In genomic region chr9:93566408-93567270, GRCh38 we compare ENCODE assay signal across 8 cellular contexts. TPM values are rescaled to one million over a fixed set of nuclear protein-coding genes. Genes with fewer than 3 reads are reported as not detected.
DNase-seq lines count a peak whose midpoint lies in the region; ATAC-seq, FAIRE-seq and TF ChIP-seq lines count a peak whose summit lies in the region.

No MANE protein-coding gene starts in this region.

- H3K79me1 ChIP-seq in H9 (ENCODE audit: insufficient read depth, low read depth, low read length, poor library complexity, severe bottlenecking) = no peaks in the 10 kb centered on the region

- H2AFZ ChIP-seq in H9 (ENCODE audit: low read length) (no peak overlapping the region), neuron (ENCODE audit: low read depth, low read length) (peak overlapping the region; percentile 18)

- H2BK20ac ChIP-seq in H9 (ENCODE audit: low read depth, low read length, poor library complexity, severe bottlenecking) = no peak overlapping the region

- H3K27me3 ChIP-seq in H9 (ENCODE audit: insufficient read depth, low read length) (no peaks in the 10 kb centered on the region), foreskin keratinocyte (no peaks in the 10 kb centered on the region), neuron (ENCODE audit: insufficient read depth, low read length) (no peaks in the 10 kb centered on the region), subcutaneous abdominal adipose tissue (ENCODE audit: control insufficient read depth in 5 of 5, insufficient read depth in 4 of 5, low read length in 5 of 5) (no peaks in the 10 kb centered on the region)

- H3K9ac ChIP-seq in H9 (ENCODE audit: extremely low read depth, insufficient read length, low read length) (peak overlapping the region; percentile 46), subcutaneous abdominal adipose tissue (ENCODE audit: low read length in 5 of 5) (peak overlapping the region; percentile 85 to 99 (median 93))

- peak overlapping the region; percentile 65; the same call in 1 of the 2 replicates for H3K14ac ChIP-seq in H9 (ENCODE audit: insufficient read depth, low read length)

- H3K27ac ChIP-seq in H9 (ENCODE audit: insufficient read length, low read depth, low read length) (peak overlapping the region; percentile 7), foreskin keratinocyte (peak overlapping the region; percentile 52), subcutaneous abdominal adipose tissue (ENCODE audit: low read depth, low read length) (peak overlapping the region; percentile 94)

- FAIRE-seq in G401.6 (lab: Jason Lieb, UNC) = peak; percentile 71

- DNase-seq in H9 = peak; percentile 96
- DNase-seq in M059J (ENCODE audit: low read depth) = peak; percentile 94
- peak; percentile 92 to 93 for DNase-seq in SHP77 (lab: John Stamatoyannopoulos, UW)
- DNase-seq in activated gamma-delta T cell treated with anti-CD3 and anti-CD28 coated beads, Interleukin-2, amount 50 U/mL, for 16 hours (ENCODE audit: low read depth) = peak; percentile 99
- DNase-seq in foreskin keratinocyte = peak; percentile 69 to 82

- peak overlapping the region; percentile 61 for H3K4me3 ChIP-seq in neuron (ENCODE audit: low read length)
- H3K4me3 ChIP-seq in subcutaneous abdominal adipose tissue (ENCODE audit: low read depth in 1 of 5, low read length in 5 of 5) = peak overlapping the region; percentile 66 to 81 (median 74)

- H4K5ac ChIP-seq in H9 (ENCODE audit: insufficient read length, low read depth, low read length) = no peak overlapping the region

- H4K91ac ChIP-seq in H9 (ENCODE audit: insufficient read length, low read depth, low read length) = no peak overlapping the region

- H3K4me3 Mint-ChIP-seq in H9 = peak overlapping the region; percentile 62 to 72

- H3K4me1 ChIP-seq in H9 (ENCODE audit: insufficient read depth, low read length) (no peaks in the 10 kb centered on the region; the same call in 1 of the 2 replicates), foreskin keratinocyte (peaks cover 7% of the 10 kb centered on the region), neuron (ENCODE audit: insufficient read depth, low read length) (peaks cover 9% of the 10 kb centered on the region), subcutaneous abdominal adipose tissue (ENCODE audit: control insufficient read depth in 5 of 5, insufficient read depth in 5 of 5, low read length in 5 of 5) (peaks cover 2 to 14% (median 14%) of the 10 kb centered on the region in 5 donors)

- H3K4me1 Mint-ChIP-seq in H9 = peaks cover 21 to 23% of the 10 kb centered on the region in 2 experiments

- no peak overlapping the region for H2AK5ac ChIP-seq in H9 (ENCODE audit: insufficient read length, low read length)

- peaks cover 26% of the 10 kb centered on the region for H3K36me3 ChIP-seq in neuron (ENCODE audit: insufficient read depth, low read length)
- peaks cover 16 to 32% (median 27%) of the 10 kb centered on the region in 5 donors for H3K36me3 ChIP-seq in subcutaneous abdominal adipose tissue (ENCODE audit: control insufficient read depth in 5 of 5, insufficient read depth in 5 of 5, low read length in 5 of 5)

- H4K8ac ChIP-seq in H9 (replicated peaks; ENCODE audit: insufficient read length, low read depth, low read length) = no peak overlapping the region

- H3K4ac ChIP-seq in H9 (ENCODE audit: low read depth, low read length) = 0 out of 2 replicates have a peak overlapping the region, but pooled peaks have one; percentile 59

- H3K27ac Mint-ChIP-seq in H9 = peak overlapping the region in 2 of 3 experiments; percentile 61 to 83; a peak in 2 of 7 replicates

- H3K27me3 Mint-ChIP-seq in H9 (ENCODE audit: low read depth) = peaks cover 4% of the 10 kb centered on the region; the same call in 1 of the 2 replicates

- H2BK120ac ChIP-seq in H9 (ENCODE audit: low read depth, low read length, poor library complexity, severe bottlenecking) = no peak overlapping the region

- H3K23me2 ChIP-seq in H9 (ENCODE audit: insufficient read length, low read depth, low read length, poor library complexity, severe bottlenecking) = peaks cover 6% of the 10 kb centered on the region

- ATAC-seq in foreskin keratinocyte = peak; percentile 96

- no peak overlapping the region for H2BK5ac ChIP-seq in H9 (ENCODE audit: insufficient read length, low read length)

- no peak overlapping the region for H2BK12ac ChIP-seq in H9 (ENCODE audit: insufficient read length, low read depth, low read length)

- peak; percentile 99 for TF ChIP-seq CTCF in H9 (conservative IDR thresholded peaks at IDR 0.05)
- TF ChIP-seq CTCF in foreskin keratinocyte (conservative IDR thresholded peaks at IDR 0.05) = peak; percentile 98

- H4K20me1 ChIP-seq in H9 (ENCODE audit: control insufficient read depth, insufficient read depth, insufficient read length) = no peaks in the 10 kb centered on the region

- peaks cover 5 to 8% of the 10 kb centered on the region in 2 experiments; a peak in 4 of 5 replicates for H3K9me3 Mint-ChIP-seq in H9

- H3K36me3 Mint-ChIP-seq in H9 (ENCODE audit: insufficient read depth in 1 of 3, low read depth in 3 of 3) = peaks cover 23 to 38% (median 36%) of the 10 kb centered on the region in 3 experiments

- no peak overlapping the region for H3K23ac ChIP-seq in H9 (ENCODE audit: insufficient read length, low read depth, low read length)

- H2BK15ac ChIP-seq in H9 (ENCODE audit: low read depth, low read length) = no peak overlapping the region

- peak overlapping the region; percentile 54 for H3K18ac ChIP-seq in H9 (ENCODE audit: insufficient read length, low read depth, low read length)

- no CpG with 5 or more reads among the region's 69 CpGs for WGBS in H9 (ENCODE audit: extremely low coverage, insufficient read length, low lambda C conversion rate)

- no peaks in the 10 kb centered on the region for H3K79me2 ChIP-seq in H9 (ENCODE audit: insufficient read depth, low read length)

- H3K9me3 ChIP-seq in H9 (ENCODE audit: control insufficient read depth, low read depth, low read length) (no peaks in the 10 kb centered on the region), neuron (ENCODE audit: low read length) (peaks cover 3% of the 10 kb centered on the region), subcutaneous abdominal adipose tissue (ENCODE audit: control insufficient read depth in 5 of 5, low read length in 5 of 5) (peaks cover 0 to 7% (median 0%) of the 10 kb centered on the region in 5 donors)

- H3T11ph ChIP-seq in H9 (ENCODE audit: low read length) = no peak overlapping the region

- H3K4me2 ChIP-seq in H9 (ENCODE audit: insufficient read depth, insufficient read length, low read length) = peak overlapping the region; percentile 61

- H3K56ac ChIP-seq in H9 (ENCODE audit: insufficient read length, low read depth, low read length) = no peak overlapping the region

RNA-seq across cellular contexts. Expression of gene PHF2, which starts 9.7 kb away (rescaled TPM):
- total RNA-seq in H9 (2021) (17.4 and 18.8 TPM in 2 replicates), foreskin keratinocyte (15.4 and 17.9 TPM in 2 replicates)
- 18.8 and 22.6 TPM in 2 replicates for total RNA-seq in M059J (2014; rRNA removed; shearing (Covaris generic))
- 8.6 and 9.1 TPM in 2 replicates for polyA plus RNA-seq in foreskin keratinocyte

Comparison
In these comparisons a context has a peak if more than half of its experiments do, and no peak if none do; other contexts are left out.
1. Peak in every context shown above with its lines: DNase-seq, ATAC-seq, H3K4me3 ChIP-seq and H3K27ac ChIP-seq.
2. H3K27ac ChIP-seq: peak in every context shown above with its lines; median percentile 94 in subcutaneous abdominal adipose tissue; 52 in foreskin keratinocyte; 7 in H9.